Comparison of ENCODE assay signal across 27 cellular contexts in genomic region chr1:225143001-225143400, GRCh38.
"Had no signal": no experiment of that assay in that cellular context is flagged by ENCODE, and none has a peak within 500 bp of the region (broad histone marks: within the 10 kb centered on the region; RNA-seq: fewer than 3 reads in every experiment).

No MANE protein-coding gene starts in this region.

- H3K9me3 ChIP-seq: stomach, suprapubic skin, testis, thoracic aorta, thyroid gland, tibial artery, tibial nerve, transverse colon, upper lobe of left lung, upper lobe of right lung, uterus, vagina had no signal

- DNase-seq: stimulated activated CD4-positive, alpha-beta T cell treated with anti-CD3 and anti-CD28 coated beads, Interleukin-2, amount 100 ng/mL, for 48 hours; stimulated activated CD4-positive, alpha-beta T cell treated with anti-CD3 and anti-CD28 coated beads, Interleukin-4, amount 100 ng/mL, for 1 hour; stimulated activated CD4-positive, alpha-beta T cell treated with anti-CD3 and anti-CD28 coated beads, Interleukin-4, amount 100 ng/mL, for 24 hours; stimulated activated CD4-positive, alpha-beta T cell treated with anti-CD3 and anti-CD28 coated beads, Interleukin-4, amount 100 ng/mL, for 4 hours; stimulated activated CD8-positive, alpha-beta memory T cell treated with anti-CD3 and anti-CD28 coated beads, Interleukin-4, amount 100 ng/mL, for 48 hours; stimulated activated naive B cell treated with anti-CD40 and anti-IgM and Interleukin-4, amounts not matched to agents 10 μg/mL and 1 μg/mL and 100 μg/mL, for 72 hours; stimulated activated naive CD4-positive, alpha-beta T cell; stimulated activated naive CD4-positive, alpha-beta T cell treated with Interleukin-2 at 50 U/mL for 16 hours; stimulated activated naive CD8-positive, alpha-beta T cell treated with anti-CD3 and anti-CD28 coated beads, Interleukin-15, amount 100 ng/mL, for 72 hours; stimulated activated naive CD8-positive, alpha-beta T cell treated with anti-CD3 and anti-CD28 coated beads, Interleukin-15, Interleukin-2, amounts not matched to agents 100 U/mL and 50 U/mL, for 24 hours; stomach; substantia nigra; testis; thyroid gland; tibial artery; transverse colon; trophoblast cell; upper lobe of left lung; upper lobe of right lung; uterus had no signal

- FAIRE-seq: urothelium cell line had no signal

- H3K36me3 ChIP-seq: stomach, suprapubic skin, thoracic aorta, thyroid gland, tibial artery, tibial nerve, transverse colon, upper lobe of left lung, upper lobe of right lung, uterus, vagina had no signal

- H3K4me1 ChIP-seq: stomach, suprapubic skin, testis, tibial artery, tibial nerve, transverse colon, upper lobe of left lung, upper lobe of right lung, uterus, vagina had no signal

- H3K27me3 ChIP-seq: stomach, suprapubic skin, testis, thyroid gland, tibial artery, tibial nerve, transverse colon, upper lobe of left lung, upper lobe of right lung, uterus, vagina had no signal

- ATAC-seq: stimulated activated effector memory CD8-positive, alpha-beta T cell treated with anti-CD3 and anti-CD28 coated beads, Interleukin-12 subunit alpha, Interleukin-12 subunit beta, amount 100 ng/mL, for 72 hours; stimulated activated memory B cell treated with anti-CD40 and anti-IgM and Interleukin-4, amounts not matched to agents 10 μg/mL and 1 μg/mL and 100 μg/mL, for 72 hours; stimulated activated naive B cell treated with anti-CD40 and anti-IgM and Interleukin-4, amounts not matched to agents 10 μg/mL and 1 μg/mL and 100 μg/mL, for 72 hours; stimulated activated naive CD8-positive, alpha-beta T cell treated with anti-CD3 and anti-CD28 coated beads, Interleukin-15, amount 100 ng/mL, for 72 hours; stimulated activated naive CD8-positive, alpha-beta T cell treated with anti-CD3 and anti-CD28 coated beads, Interleukin-15, Interleukin-2, amounts not matched to agents 100 U/mL and 50 U/mL, for 24 hours; upper lobe of right lung had no signal

- H3K27ac ChIP-seq: stomach, suprapubic skin, testis, thoracic aorta, thyroid gland, tibial artery, tibial nerve, transverse colon, upper lobe of left lung, upper lobe of right lung, uterus, vagina had no signal

- H3K4me3 ChIP-seq: stomach, suprapubic skin, testis, thoracic aorta, thyroid gland, tibial artery, tibial nerve, transverse colon, upper lobe of left lung, upper lobe of right lung, uterus, vagina had no signal
